Comparison of ENCODE assay signal across 10 cellular contexts in the genomic region with DNA sequence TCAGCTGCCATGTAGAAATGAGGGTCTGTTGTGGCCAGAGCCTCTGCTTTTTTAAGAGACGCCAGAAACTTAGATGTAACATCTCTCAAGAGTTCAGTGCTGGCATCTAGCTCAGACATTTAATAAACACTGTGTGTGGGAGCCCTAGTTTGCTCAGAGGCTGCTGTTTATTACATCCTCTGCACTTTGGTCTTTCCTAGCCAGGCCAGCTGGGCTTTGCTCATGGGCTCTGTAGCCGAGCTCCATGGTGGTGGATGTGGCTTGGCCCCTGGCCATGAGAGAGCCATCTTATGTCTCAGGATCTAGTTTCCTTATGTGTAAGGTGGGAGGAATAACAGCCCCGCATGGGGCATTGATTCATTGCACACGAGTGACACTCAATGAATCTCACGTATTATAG. TPM values are rescaled to one million over a fixed set of nuclear protein-coding genes. Genes with fewer than 3 reads are reported as not detected.
DNase-seq lines count a peak whose midpoint lies in the region; ATAC-seq and TF ChIP-seq lines count a peak whose summit lies in the region.
"Had no signal": no experiment of that assay in that cellular context is flagged by ENCODE, and none has a peak within 500 bp of the region (broad histone marks: within the 10 kb centered on the region; RNA-seq: fewer than 3 reads in every experiment).

No MANE protein-coding gene starts in this region.

- no peaks in the 10 kb centered on the region for H3K27me3 ChIP-seq in hepatocyte
- H3K27me3 ChIP-seq in smooth muscle cell (ENCODE audit: low read depth): no peaks in the 10 kb centered on the region
- H3K27me3 ChIP-seq in SK-N-SH (ENCODE audit: insufficient read depth): no peaks in the 10 kb centered on the region

- CTCF ChIA-PET in SK-N-SH (lab: Yijun Ruan, JAX): interaction anchor here (0.9 to 3.8 kb wide), 6 partner anchors 7 to 379 kb away, joined by 3 to 28 read pairs (median 6); no protein-coding TSS in a partner anchor
- CTCF ChIA-PET in activated CD8-positive, alpha-beta T cell treated with anti-CD3 and anti-CD28 coated beads for 36 hours (lab: Charles Lee): interaction anchor here (1.1 to 1.5 kb wide), 2 partner anchors 241 to 348 kb away, joined by 4 read pairs; no protein-coding TSS in a partner anchor

- H3K27ac ChIP-seq in angular gyrus (ENCODE audit: low read depth, low read length) (peak overlapping the region; percentile 62), hepatocyte (peak overlapping the region; percentile 64), smooth muscle cell (ENCODE audit: low read depth) (peak overlapping the region; percentile 13), SK-N-SH (ENCODE audit: low read depth in 2 of 2, low read length in 1 of 2) (no peak overlapping the region)

- H3K9me3 Mint-ChIP-seq in activated CD8-positive, alpha-beta T cell treated with anti-CD3 and anti-CD28 coated beads for 36 hours: no peaks in the 10 kb centered on the region
- H3K9me3 Mint-ChIP-seq: activated T-cell treated with anti-CD3 and anti-CD28 coated beads, Interleukin-2, amount 50 U/mL, for 72 hours had no signal

- H3K4me3 ChIP-seq in hepatocyte: no peak overlapping the region
- no peak overlapping the region for H3K4me3 ChIP-seq in smooth muscle cell
- no peak overlapping the region for H3K4me3 ChIP-seq in SK-N-SH (ENCODE audit: low read depth in 2 of 2, low read length in 1 of 2)

- H3K4me1 Mint-ChIP-seq in activated CD8-positive, alpha-beta T cell treated with anti-CD3 and anti-CD28 coated beads for 36 hours (ENCODE audit: low read depth): peaks cover 3% of the 10 kb centered on the region

- H3F3A ChIP-seq in smooth muscle cell (ENCODE audit: low read depth) (peaks cover 11% of the 10 kb centered on the region), SK-N-SH (replicated peaks; ENCODE audit: insufficient read depth) (no peaks in the 10 kb centered on the region)

- H3K9me3 ChIP-seq in hepatocyte (ENCODE audit: low read depth) (no peaks in the 10 kb centered on the region), smooth muscle cell (replicated peaks; ENCODE audit: low read depth) (no peaks in the 10 kb centered on the region), SK-N-SH (0 out of 2 replicates have a peak, but pooled peaks cover 7% of the 10 kb centered on the region)

- no peaks in the 10 kb centered on the region for H3K79me2 ChIP-seq in hepatocyte
- H3K79me2 ChIP-seq in smooth muscle cell (ENCODE audit: low read depth): no peaks in the 10 kb centered on the region
- no peaks in the 10 kb centered on the region for H3K79me2 ChIP-seq in SK-N-SH (ENCODE audit: insufficient read depth)

- no peak overlapping the region for H3K4me3 Mint-ChIP-seq in activated CD8-positive, alpha-beta T cell treated with anti-CD3 and anti-CD28 coated beads for 36 hours
- H3K4me3 Mint-ChIP-seq: activated T-cell treated with anti-CD3 and anti-CD28 coated beads, Interleukin-2, amount 50 U/mL, for 72 hours had no signal

- H3K36me3 ChIP-seq in hepatocyte (replicated peaks; ENCODE audit: insufficient read depth, low read depth) (no peaks in the 10 kb centered on the region), smooth muscle cell (ENCODE audit: low read depth) (no peaks in the 10 kb centered on the region), SK-N-SH (replicated peaks in 1 of 2; ENCODE audit: control insufficient read depth in 1 of 2, insufficient read depth in 2 of 2, low read length in 1 of 2) (peaks cover 0 to 2% of the 10 kb centered on the region in 2 experiments)

- H3K36me3 Mint-ChIP-seq in activated CD8-positive, alpha-beta T cell treated with anti-CD3 and anti-CD28 coated beads for 36 hours (ENCODE audit: low read depth): no peaks in the 10 kb centered on the region

- H3K27ac Mint-ChIP-seq in activated CD8-positive, alpha-beta T cell treated with anti-CD3 and anti-CD28 coated beads for 36 hours: no peak overlapping the region
- H3K27ac Mint-ChIP-seq: activated T-cell treated with anti-CD3 and anti-CD28 coated beads, Interleukin-2, amount 50 U/mL, for 72 hours; progenitor cell of endocrine pancreas had no signal

- no peak for ATAC-seq in activated CD8-positive, alpha-beta T cell treated with anti-CD3 and anti-CD28 coated beads for 36 hours

- H2AFZ ChIP-seq in hepatocyte: no peak overlapping the region
- H2AFZ ChIP-seq in smooth muscle cell (ENCODE audit: low read depth): no peak overlapping the region
- H2AFZ ChIP-seq in SK-N-SH (ENCODE audit: low read depth): no peak overlapping the region

- no peak overlapping the region for H3K9ac ChIP-seq in smooth muscle cell (ENCODE audit: low read depth)
- no peak overlapping the region for H3K9ac ChIP-seq in SK-N-SH

- intact Hi-C loops in activated CD8-positive, alpha-beta T cell treated with anti-CD3 and anti-CD28 coated beads for 36 hours (cut with micrococcal nuclease): no loop called here

- POLR2A ChIA-PET in SK-N-SH (lab: Yijun Ruan, JAX): no interaction called here
- POLR2A ChIA-PET in activated CD8-positive, alpha-beta T cell treated with anti-CD3 and anti-CD28 coated beads for 36 hours (lab: Charles Lee): no interaction called here

- TF ChIP-seq CTCF in hepatocyte (IDR thresholded peaks at IDR 0.05; ENCODE audit: poor library complexity) (no peak), smooth muscle cell (IDR thresholded peaks at IDR 0.05; ENCODE audit: borderline replicate concordance, insufficient read depth, poor library complexity, severe bottlenecking) (no peak), SK-N-SH (IDR thresholded peaks at IDR 0.05) (no peak)
- TF ChIP-seq CTCF in activated CD8-positive, alpha-beta T cell treated with anti-CD3 and anti-CD28 coated beads for 36 hours (IDR thresholded peaks at IDR 0.05): no peak

- H3K27me3 Mint-ChIP-seq in activated CD8-positive, alpha-beta T cell treated with anti-CD3 and anti-CD28 coated beads for 36 hours: peaks cover 3% of the 10 kb centered on the region
- H3K27me3 Mint-ChIP-seq: progenitor cell of endocrine pancreas had no signal

- no peaks in the 10 kb centered on the region for H4K20me1 ChIP-seq in hepatocyte (ENCODE audit: insufficient read depth, poor library complexity, severe bottlenecking)
- H4K20me1 ChIP-seq in smooth muscle cell (ENCODE audit: low read depth): no peaks in the 10 kb centered on the region
- no peaks in the 10 kb centered on the region for H4K20me1 ChIP-seq in SK-N-SH (ENCODE audit: insufficient read depth)

- DNase-seq in H4 (ENCODE audit: low spot score) (peak; percentile 71), hepatocyte (ENCODE audit: low spot score) (peak; percentile 58), smooth muscle cell (lab: John Stamatoyannopoulos, UW; ENCODE audit: unreplicated experiment) (no peak), NCI-H146 treated with DMSO at 0.1 percent for 48 hours (lab: John Stamatoyannopoulos, UW; ENCODE audit: unreplicated experiment) (no peak), foreskin melanocyte (no peak), SK-N-SH (no peak)
- no peak for DNase-seq in activated CD8-positive, alpha-beta T cell treated with anti-CD3 and anti-CD28 coated beads for 36 hours
- DNase-seq: activated T-cell treated with anti-CD3 and anti-CD28 coated beads, Interleukin-2, amount 50 U/mL, for 72 hours had no signal

- no peak for TF ChIP-seq RAD21 in SK-N-SH (IDR thresholded peaks at IDR 0.05; ENCODE audit: low read length)

- H3K4me2 ChIP-seq in hepatocyte (peak overlapping the region; percentile 24), smooth muscle cell (peak overlapping the region; percentile 35), SK-N-SH (no peak overlapping the region)

- TF ChIP-seq EP300 in SK-N-SH (IDR thresholded peaks at IDR 0.05; ENCODE audit: borderline replicate concordance in 1 of 2, low read depth in 1 of 2, low read length in 1 of 2): no peak

- 58% methylated on average over 5 of the region's 5 CpGs for WGBS in hepatocyte (ENCODE audit: low lambda C conversion rate, missing lambda C conversion rate)
- 43% methylated on average over 5 of the region's 5 CpGs for WGBS in smooth muscle cell (ENCODE audit: low lambda C conversion rate)
- 93% methylated on average over 5 of the region's 5 CpGs for WGBS in SK-N-SH (ENCODE audit: low lambda C conversion rate)

- H3K9me2 ChIP-seq in hepatocyte (replicated peaks; ENCODE audit: insufficient read depth) (no peaks in the 10 kb centered on the region), SK-N-SH (no peaks in the 10 kb centered on the region)

- H3K4me1 ChIP-seq in hepatocyte (ENCODE audit: insufficient read depth): peaks cover 9% of the 10 kb centered on the region
- H3K4me1 ChIP-seq in smooth muscle cell (ENCODE audit: low read depth): no peaks in the 10 kb centered on the region
- no peaks in the 10 kb centered on the region for H3K4me1 ChIP-seq in SK-N-SH (ENCODE audit: control insufficient read depth in 1 of 2, insufficient read depth in 2 of 2, low read depth in 1 of 2, low read length in 1 of 2)

TF ChIP-seq in SK-N-SH, 30 proteins besides CTCF, POLR2A, EP300 and RAD21:
- TF ChIP-seq, protein P1, sequence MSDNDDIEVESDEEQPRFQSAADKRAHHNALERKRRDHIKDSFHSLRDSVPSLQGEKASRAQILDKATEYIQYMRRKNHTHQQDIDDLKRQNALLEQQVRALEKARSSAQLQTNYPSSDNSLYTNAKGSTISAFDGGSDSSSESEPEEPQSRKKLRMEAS (IDR thresholded peaks at IDR 0.05; ENCODE audit: low read depth): no peak
- TF ChIP-seq, protein P2, sequence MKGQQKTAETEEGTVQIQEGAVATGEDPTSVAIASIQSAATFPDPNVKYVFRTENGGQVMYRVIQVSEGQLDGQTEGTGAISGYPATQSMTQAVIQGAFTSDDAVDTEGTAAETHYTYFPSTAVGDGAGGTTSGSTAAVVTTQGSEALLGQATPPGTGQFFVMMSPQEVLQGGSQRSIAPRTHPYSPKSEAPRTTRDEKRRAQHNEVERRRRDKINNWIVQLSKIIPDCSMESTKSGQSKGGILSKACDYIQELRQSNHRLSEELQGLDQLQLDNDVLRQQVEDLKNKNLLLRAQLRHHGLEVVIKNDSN (IDR thresholded peaks at IDR 0.05; ENCODE audit: borderline replicate concordance, low read depth): no peak
- TF ChIP-seq USF2 (IDR thresholded peaks at IDR 0.05; ENCODE audit: borderline replicate concordance, low read depth, low read length): no peak

RNA-seq across cellular contexts. Expression of gene ARHGEF37, which starts 30.0 kb away (rescaled TPM):
- total RNA-seq in H4 (2014; rRNA removed; shearing (Covaris generic)): 0.81 and 0.90 TPM in 2 replicates
- 2.0 and 2.3 TPM in 2 replicates for total RNA-seq in hepatocyte
- polyA plus RNA-seq in hepatocyte: 2.9 and 3.1 TPM in 2 replicates
- total RNA-seq in smooth muscle cell: 1.4 and 2.3 TPM in 2 replicates
- 0.70 and 2.0 TPM in 2 replicates for polyA plus RNA-seq in smooth muscle cell
- polyA plus RNA-seq in SK-N-SH (2012; rRNA removed): 0.94 and 1.3 TPM in 2 replicates
- polyA plus RNA-seq in SK-N-SH (2012; cell fraction: cytosol; rRNA removed): 0.76 and 1.1 TPM in 2 replicates
- polyA plus RNA-seq in SK-N-SH (2012; cell fraction: nucleus; rRNA removed): 1.2 and 2.1 TPM in 2 replicates
- total RNA-seq in activated CD8-positive, alpha-beta T cell treated with anti-CD3 and anti-CD28 coated beads for 36 hours: 1 to 10 TPM; 1.1 TPM

Comparison
In these comparisons a context has a peak if more than half of its experiments do, and no peak if none do; other contexts are left out.
1. DNase-seq: peak in H4 (single experiment) and hepatocyte (single experiment); none in smooth muscle cell (single experiment), NCI-H146 treated with DMSO at 0.1 percent for 48 hours (single experiment), foreskin melanocyte (single experiment), SK-N-SH (single experiment) and activated CD8-positive, alpha-beta T cell treated with anti-CD3 and anti-CD28 coated beads for 36 hours (single experiment).
2. H3K27ac ChIP-seq: peak in angular gyrus (single experiment), hepatocyte (single experiment) and smooth muscle cell (single experiment); none in SK-N-SH (0 of 2).